30 cellular contexts compared by ENCODE assay signal in the genomic region with DNA sequence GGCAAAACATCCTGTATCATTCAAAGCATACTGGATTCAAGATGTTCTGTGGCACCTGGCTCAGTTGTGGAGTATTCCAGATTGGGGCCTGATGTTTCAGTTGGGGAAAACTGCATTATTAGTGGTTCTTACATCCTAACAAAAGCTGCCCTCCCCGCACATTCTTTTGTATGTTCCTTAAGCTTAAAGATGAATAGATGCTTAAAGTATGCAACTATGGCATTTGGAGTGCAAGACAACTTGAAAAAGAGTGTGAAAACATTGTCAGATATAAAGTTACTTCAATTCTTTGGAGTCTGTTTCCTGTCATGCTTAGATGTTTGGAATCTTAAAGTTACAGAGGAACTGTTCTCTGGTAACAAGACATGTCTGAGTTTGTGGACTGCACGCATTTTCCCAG. TPM values are rescaled to one million over a fixed set of nuclear protein-coding genes. Genes with fewer than 3 reads are reported as not detected.
DNase-seq lines count a peak whose midpoint lies in the region; ATAC-seq and TF ChIP-seq lines count a peak whose summit lies in the region.
"Had no signal": no experiment of that assay in that cellular context is flagged by ENCODE, and none has a peak within 500 bp of the region (broad histone marks: within the 10 kb centered on the region; RNA-seq: fewer than 3 reads in every experiment).

No MANE protein-coding gene starts in this region.

- no peaks in the 10 kb centered on the region for H3K36me3 Mint-ChIP-seq in GM23338 (ENCODE audit: low read depth)
- H3K36me3 Mint-ChIP-seq in activated CD4-positive, alpha-beta T cell treated with anti-CD3 and anti-CD28 coated beads, Interleukin-2, amount 10 ng/mL, durations not matched to agents 7 days and 5 days (ENCODE audit: low read depth) = peaks cover 6% of the 10 kb centered on the region

- ATAC-seq in GM23338 = no peak
- no peak for ATAC-seq in activated CD4-positive, CD25-positive, alpha-beta regulatory T cell treated with anti-CD3 and anti-CD28 coated beads, Interleukin-2, amount 50 U/mL, for 24 hours
- ATAC-seq: left colon; PC-3; stimulated activated naive CD8-positive, alpha-beta T cell treated with anti-CD3 and anti-CD28 coated beads, Interleukin-15, Interleukin-2, amounts not matched to agents 100 U/mL and 50 U/mL, for 24 hours had no signal

- H3K27ac Mint-ChIP-seq in GM23338 = no peak overlapping the region
- no peak overlapping the region for H3K27ac Mint-ChIP-seq in activated CD4-positive, alpha-beta T cell treated with anti-CD3 and anti-CD28 coated beads, Interleukin-2, amount 10 ng/mL, durations not matched to agents 7 days and 5 days
- H3K27ac Mint-ChIP-seq: activated CD4-positive, alpha-beta memory T cell treated with anti-CD3 and anti-CD28 coated beads, Interleukin-2, amount 10 ng/mL, durations not matched to agents 7 days and 5 days; activated naive CD4-positive, alpha-beta T cell treated with anti-CD3 and anti-CD28 coated beads, Interleukin-2, amount 50 U/mL, for 24 hours; nephron progenitor cell had no signal

- no peak overlapping the region for H3K4me3 ChIP-seq in GM23338
- no peak overlapping the region for H3K4me3 ChIP-seq in foreskin fibroblast (ENCODE audit: low read depth in 1 of 2, low read length in 2 of 2)
- H3K4me3 ChIP-seq: esophagus squamous epithelium, right atrium auricular region, testis had no signal

- no peak overlapping the region for H3K4me2 ChIP-seq in GM23338

- H3K27ac ChIP-seq in GM23338 (ENCODE audit: low read depth) = no peak overlapping the region
- H3K27ac ChIP-seq: esophagus squamous epithelium, right atrium auricular region, testis had no signal

- H3K4me1 Mint-ChIP-seq in GM23338 = peaks cover 3% of the 10 kb centered on the region; the same call in 2 of the 3 replicates
- H3K4me1 Mint-ChIP-seq in activated CD4-positive, alpha-beta T cell treated with anti-CD3 and anti-CD28 coated beads, Interleukin-2, amount 10 ng/mL, durations not matched to agents 7 days and 5 days = peaks cover under 1% of the 10 kb centered on the region
- H3K4me1 Mint-ChIP-seq: activated CD4-positive, alpha-beta memory T cell treated with anti-CD3 and anti-CD28 coated beads, Interleukin-2, amount 10 ng/mL, durations not matched to agents 7 days and 5 days; nephron progenitor cell had no signal

- TF ChIP-seq CTCF in GM23338 (conservative IDR thresholded peaks at IDR 0.05; ENCODE audit: low read depth in 2 of 2) = no peak
- TF ChIP-seq CTCF in foreskin fibroblast (IDR thresholded peaks at IDR 0.05; ENCODE audit: low read depth, low read length) = no peak

- H3K4me3 Mint-ChIP-seq in GM23338 = no peak overlapping the region
- H3K4me3 Mint-ChIP-seq in activated CD4-positive, alpha-beta T cell treated with anti-CD3 and anti-CD28 coated beads, Interleukin-2, amount 10 ng/mL, durations not matched to agents 7 days and 5 days = no peak overlapping the region
- H3K4me3 Mint-ChIP-seq: activated CD4-positive, alpha-beta memory T cell treated with anti-CD3 and anti-CD28 coated beads, Interleukin-2, amount 10 ng/mL, durations not matched to agents 7 days and 5 days; activated naive CD4-positive, alpha-beta T cell treated with anti-CD3 and anti-CD28 coated beads, Interleukin-2, amount 50 U/mL, for 24 hours; nephron progenitor cell had no signal

- no peaks in the 10 kb centered on the region for H3F3A ChIP-seq in GM23338 (replicated peaks; ENCODE audit: low read depth)

- H3K27me3 ChIP-seq in GM23338 (ENCODE audit: insufficient read depth) = no peaks in the 10 kb centered on the region
- H3K27me3 ChIP-seq: esophagus squamous epithelium, right atrium auricular region, testis had no signal

- no peaks in the 10 kb centered on the region for H3K4me1 ChIP-seq in GM23338 (ENCODE audit: insufficient read depth)
- H3K4me1 ChIP-seq: esophagus squamous epithelium, right atrium auricular region, testis had no signal

- no peak overlapping the region for H2AFZ ChIP-seq in GM23338

- no peaks in the 10 kb centered on the region for H3K9me3 Mint-ChIP-seq in GM23338
- H3K9me3 Mint-ChIP-seq in activated CD4-positive, alpha-beta T cell treated with anti-CD3 and anti-CD28 coated beads, Interleukin-2, amount 10 ng/mL, durations not matched to agents 7 days and 5 days = no peaks in the 10 kb centered on the region
- H3K9me3 Mint-ChIP-seq: activated CD4-positive, alpha-beta memory T cell treated with anti-CD3 and anti-CD28 coated beads, Interleukin-2, amount 10 ng/mL, durations not matched to agents 7 days and 5 days; activated naive CD4-positive, alpha-beta T cell treated with anti-CD3 and anti-CD28 coated beads, Interleukin-2, amount 50 U/mL, for 24 hours; nephron progenitor cell had no signal

- no peaks in the 10 kb centered on the region for H3K36me3 ChIP-seq in GM23338 (ENCODE audit: insufficient read depth)
- H3K36me3 ChIP-seq: right atrium auricular region had no signal

- no peaks in the 10 kb centered on the region for H3K9me2 ChIP-seq in GM23338 (ENCODE audit: insufficient read depth)

- POLR2A ChIA-PET in activated CD4-positive, alpha-beta T cell treated with anti-CD3 and anti-CD28 coated beads, Interleukin-2, amount 10 ng/mL, durations not matched to agents 7 days and 5 days (lab: Charles Lee) = no interaction called here

- CTCF ChIA-PET in activated CD4-positive, alpha-beta T cell treated with anti-CD3 and anti-CD28 coated beads, Interleukin-2, amount 10 ng/mL, durations not matched to agents 7 days and 5 days (lab: Charles Lee) = no interaction called here

- DNase-seq in GM23338 (ENCODE audit: low spot score) (peak; percentile 1), astrocyte of the hippocampus (ENCODE audit: low read depth, low spot score) (peak; percentile 60), foreskin fibroblast (peak; percentile 14 to 18), superior temporal gyrus (ENCODE audit: extremely low spot score) (peak; percentile 23), H4 (ENCODE audit: low spot score) (no peak)
- DNase-seq in activated CD4-positive, alpha-beta T cell treated with anti-CD3 and anti-CD28 coated beads, Interleukin-2, amount 10 ng/mL, durations not matched to agents 7 days and 5 days = no peak
- DNase-seq: activated CD4-positive, alpha-beta memory T cell treated with anti-CD3 and anti-CD28 coated beads, Interleukin-2, amount 10 ng/mL, durations not matched to agents 7 days and 5 days; aorta; C1 segment of cervical spinal cord; central memory CD4-positive, alpha-beta T cell; COR-L47; DMS53; esophagus squamous epithelium; hippocampal formation; Kasumi-1; left colon; NCI-H1417 treated with DMSO at 0.1 percent for 48 hours; NCI-H2029 treated with DMSO at 0.1 percent for 48 hours; NCI-H2227 treated with DMSO at 0.1 percent for 48 hours; NCI-H526 treated with DMSO at 0.1 percent for 48 hours; nephron progenitor cell; PC-3; stimulated activated CD4-positive, alpha-beta T cell treated with anti-CD3 and anti-CD28 coated beads, Interleukin-1b, Interleukin-23, amount 100 ng/mL, for 48 hours; stimulated activated naive CD8-positive, alpha-beta T cell treated with anti-CD3 and anti-CD28 coated beads, Interleukin-15, Interleukin-2, amounts not matched to agents 100 U/mL and 50 U/mL, for 24 hours; T-helper 2 cell; testis had no signal

- H4K20me1 ChIP-seq in GM23338 (replicated peaks; ENCODE audit: insufficient read depth) = no peaks in the 10 kb centered on the region

- no peaks in the 10 kb centered on the region for H3K27me3 Mint-ChIP-seq in GM23338 (ENCODE audit: insufficient read depth, low read depth, poor library complexity)
- no peaks in the 10 kb centered on the region for H3K27me3 Mint-ChIP-seq in activated CD4-positive, alpha-beta T cell treated with anti-CD3 and anti-CD28 coated beads, Interleukin-2, amount 10 ng/mL, durations not matched to agents 7 days and 5 days
- H3K27me3 Mint-ChIP-seq: activated CD4-positive, alpha-beta memory T cell treated with anti-CD3 and anti-CD28 coated beads, Interleukin-2, amount 10 ng/mL, durations not matched to agents 7 days and 5 days; activated naive CD4-positive, alpha-beta T cell treated with anti-CD3 and anti-CD28 coated beads, Interleukin-2, amount 50 U/mL, for 24 hours had no signal

- no peaks in the 10 kb centered on the region for H3K79me2 ChIP-seq in GM23338 (replicated peaks; ENCODE audit: insufficient read depth)

TF ChIP-seq in GM23338, 12 proteins besides CTCF, POLR2A, EP300 and RAD21 (continues in another document):
- TF ChIP-seq JUNB (IDR thresholded peaks at IDR 0.05; ENCODE audit: unreplicated experiment) (no peak), EZH2phosphoT487 (IDR thresholded peaks at IDR 0.05; ENCODE audit: unreplicated experiment) (no peak), ZNF331 (CRISPR knock-in tag; IDR thresholded peaks at IDR 0.05; ENCODE audit: low read depth) (no peak), CREB1 (CRISPR knock-in tag; IDR thresholded peaks at IDR 0.05; ENCODE audit: low read depth) (no peak), STAT1 (IDR thresholded peaks at IDR 0.05; ENCODE audit: unreplicated experiment) (no peak), EZH2 (IDR thresholded peaks at IDR 0.05; ENCODE audit: low read depth, unreplicated experiment) (no peak)
- TF ChIP-seq, protein P1, sequence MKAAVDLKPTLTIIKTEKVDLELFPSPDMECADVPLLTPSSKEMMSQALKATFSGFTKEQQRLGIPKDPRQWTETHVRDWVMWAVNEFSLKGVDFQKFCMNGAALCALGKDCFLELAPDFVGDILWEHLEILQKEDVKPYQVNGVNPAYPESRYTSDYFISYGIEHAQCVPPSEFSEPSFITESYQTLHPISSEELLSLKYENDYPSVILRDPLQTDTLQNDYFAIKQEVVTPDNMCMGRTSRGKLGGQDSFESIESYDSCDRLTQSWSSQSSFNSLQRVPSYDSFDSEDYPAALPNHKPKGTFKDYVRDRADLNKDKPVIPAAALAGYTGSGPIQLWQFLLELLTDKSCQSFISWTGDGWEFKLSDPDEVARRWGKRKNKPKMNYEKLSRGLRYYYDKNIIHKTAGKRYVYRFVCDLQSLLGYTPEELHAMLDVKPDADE (IDR thresholded peaks at IDR 0.05) = no peak

RNA-seq across cellular contexts. Expression of a gene that starts 7.2 kb away (rescaled TPM):
- total RNA-seq in GM23338 (2014; rRNA removed; shearing (Covaris generic)) = 4.2 and 8.3 TPM in 2 replicates
- polyA plus RNA-seq in GM23338 (2016; fragmentation: Nextera tagmentation; extraction: Ambion mirVana) = 1.2 and 2.6 TPM in 2 replicates
- total RNA-seq in activated CD4-positive, alpha-beta T cell treated with anti-CD3 and anti-CD28 coated beads, Interleukin-2, amount 10 ng/mL, durations not matched to agents 7 days and 5 days = 10 to 100 TPM in 1 of 2 experiments, 1 to 10 TPM in 1; 8.3 to 11.1 TPM
- 23.0 and 29.6 TPM in 2 replicates for total RNA-seq in H4 (2014; rRNA removed; shearing (Covaris generic))

RNA-seq across cellular contexts. Expression of a gene that starts 7.3 kb away (rescaled TPM):
- 0.16 and 0.21 TPM in 2 replicates for total RNA-seq in GM23338 (2014; rRNA removed; shearing (Covaris generic))
- polyA plus RNA-seq in GM23338 (2016; fragmentation: Nextera tagmentation; extraction: Ambion mirVana) = 0.36 and 1.0 TPM in 2 replicates
- total RNA-seq in activated CD4-positive, alpha-beta T cell treated with anti-CD3 and anti-CD28 coated beads, Interleukin-2, amount 10 ng/mL, durations not matched to agents 7 days and 5 days = 1 to 10 TPM; 1.3 to 1.5 TPM
- 1.5 and 3.2 TPM in 2 replicates for total RNA-seq in H4 (2014; rRNA removed; shearing (Covaris generic))

RNA-seq across cellular contexts. Expression of a gene that starts 30.0 kb away (rescaled TPM):
- not detected in 2 replicates for total RNA-seq in GM23338 (2014; rRNA removed; shearing (Covaris generic))
- 1.4 TPM in 1 of 2 replicates, not detected in the other for polyA plus RNA-seq in GM23338 (2016; fragmentation: Nextera tagmentation; extraction: Ambion mirVana)
- under 1 TPM in 1 of 2 experiments, not detected in 1; 0.40 TPM for total RNA-seq in activated CD4-positive, alpha-beta T cell treated with anti-CD3 and anti-CD28 coated beads, Interleukin-2, amount 10 ng/mL, durations not matched to agents 7 days and 5 days
- total RNA-seq in H4 (2014; rRNA removed; shearing (Covaris generic)) = not detected in 2 replicates
- total RNA-seq: lung microvascular endothelial cell, PC-3 had no signal
- polyA plus RNA-seq: aorta had no signal

Comparison
In these comparisons a context has a peak if more than half of its experiments do, and no peak if none do; other contexts are left out.
1. DNase-seq: peak in GM23338 (single experiment), astrocyte of the hippocampus (single experiment), foreskin fibroblast (2 of 2) and superior temporal gyrus (single experiment); none in activated CD4-positive, alpha-beta T cell treated with anti-CD3 and anti-CD28 coated beads, Interleukin-2, amount 10 ng/mL, durations not matched to agents 7 days and 5 days (single experiment) and H4 (single experiment).